ENCODE assay signal across 13 cellular contexts in genomic region chr16:69324013-69324531, GRCh38. TPM values are rescaled to one million over a fixed set of nuclear protein-coding genes. Genes with fewer than 3 reads are reported as not detected.
A peak's percentile ranks its signal among the peaks of the same experiment; 100 is the strongest.
DNase-seq lines count a peak whose midpoint lies in the region; ATAC-seq and TF ChIP-seq lines count a peak whose summit lies in the region.
"Had no signal": no experiment of that assay in that cellular context is flagged by ENCODE, and none has a peak within 500 bp of the region (broad histone marks: within the 10 kb centered on the region; RNA-seq: fewer than 3 reads in every experiment).

No MANE protein-coding gene starts in this region.

- H3K9me3 ChIP-seq in mesodermal cell (ENCODE audit: control insufficient read depth, low read length) (no peaks in the 10 kb centered on the region), upper lobe of right lung (no peaks in the 10 kb centered on the region)

- no peak for DNase-seq in activated naive CD4-positive, alpha-beta T cell treated with anti-CD3 and anti-CD28 coated beads, Interleukin-2, amount 10 ng/mL, durations not matched to agents 7 days and 5 days
- no peak for DNase-seq in activated naive CD4-positive, alpha-beta T cell treated with anti-CD3 and anti-CD28 coated beads for 36 hours
- DNase-seq in cerebellar cortex (ENCODE audit: low spot score): peak; percentile 69
- DNase-seq in upper lobe of right lung: peak; percentile 80
- no peak for DNase-seq in immature natural killer cell
- DNase-seq: activated CD8-positive, alpha-beta memory T cell treated with anti-CD3 and anti-CD28 coated beads, Interleukin-2, amount 50 U/mL, for 4 hours; NCI-H1105 treated with DMSO at 0.1 percent for 48 hours; T-helper 9 cell had no signal

- peak overlapping the region; percentile 16 for H3K27ac ChIP-seq in mesodermal cell (ENCODE audit: low read depth, low read length, severe bottlenecking)
- H3K27ac ChIP-seq in upper lobe of right lung: no peak overlapping the region
- H3K27ac ChIP-seq: HL-60 had no signal

- TF ChIP-seq CTCF in upper lobe of right lung (IDR thresholded peaks at IDR 0.05): no peak

- H3K36me3 ChIP-seq in mesodermal cell (ENCODE audit: control insufficient read depth, insufficient read depth, low read length) (peaks cover 98% of the 10 kb centered on the region), upper lobe of right lung (peaks cover 92% of the 10 kb centered on the region)

- intact Hi-C loops in activated naive CD4-positive, alpha-beta T cell treated with anti-CD3 and anti-CD28 coated beads for 36 hours (cut with micrococcal nuclease): no loop called here
- intact Hi-C loops in upper lobe of right lung (cut with DNase I): no loop called here

- peaks cover 41% of the 10 kb centered on the region for H3K4me1 Mint-ChIP-seq in activated naive CD4-positive, alpha-beta T cell treated with anti-CD3 and anti-CD28 coated beads, Interleukin-2, amount 10 ng/mL, durations not matched to agents 7 days and 5 days
- H3K4me1 Mint-ChIP-seq in activated naive CD4-positive, alpha-beta T cell treated with anti-CD3 and anti-CD28 coated beads for 36 hours (ENCODE audit: low read depth): peaks cover 44% of the 10 kb centered on the region
- H3K4me1 Mint-ChIP-seq in immature natural killer cell: peaks cover 20 to 29% of the 10 kb centered on the region in 2 donors

- H3K4me3 ChIP-seq in mesodermal cell (ENCODE audit: extremely low read depth, insufficient read depth, low read length, poor library complexity, severe bottlenecking): no peak overlapping the region
- H3K4me3 ChIP-seq in upper lobe of right lung: no peak overlapping the region

- H3K36me3 Mint-ChIP-seq in activated naive CD4-positive, alpha-beta T cell treated with anti-CD3 and anti-CD28 coated beads, Interleukin-2, amount 10 ng/mL, durations not matched to agents 7 days and 5 days: peaks cover 57% of the 10 kb centered on the region
- H3K36me3 Mint-ChIP-seq in activated naive CD4-positive, alpha-beta T cell treated with anti-CD3 and anti-CD28 coated beads for 36 hours (ENCODE audit: low read depth): peaks cover 40% of the 10 kb centered on the region
- peaks cover 4 to 22% (median 12%) of the 10 kb centered on the region in 3 donors for H3K36me3 Mint-ChIP-seq in immature natural killer cell

- no peaks in the 10 kb centered on the region for H3K9me3 Mint-ChIP-seq in activated naive CD4-positive, alpha-beta T cell treated with anti-CD3 and anti-CD28 coated beads, Interleukin-2, amount 10 ng/mL, durations not matched to agents 7 days and 5 days
- no peaks in the 10 kb centered on the region for H3K9me3 Mint-ChIP-seq in activated naive CD4-positive, alpha-beta T cell treated with anti-CD3 and anti-CD28 coated beads for 36 hours
- H3K9me3 Mint-ChIP-seq in immature natural killer cell: no peaks in the 10 kb centered on the region

- ATAC-seq in upper lobe of right lung: peak; percentile 82
- ATAC-seq in HG03432 (IDR thresholded peaks at IDR 0.05; ENCODE audit: unreplicated experiment): no peak
- no peak for ATAC-seq in GM21390 (IDR thresholded peaks at IDR 0.05; ENCODE audit: unreplicated experiment)

- H3K27ac Mint-ChIP-seq in activated naive CD4-positive, alpha-beta T cell treated with anti-CD3 and anti-CD28 coated beads, Interleukin-2, amount 10 ng/mL, durations not matched to agents 7 days and 5 days: peak overlapping the region; percentile 37
- no peak overlapping the region for H3K27ac Mint-ChIP-seq in activated naive CD4-positive, alpha-beta T cell treated with anti-CD3 and anti-CD28 coated beads for 36 hours
- H3K27ac Mint-ChIP-seq in immature natural killer cell: peak overlapping the region in 1 of 6 donors; percentile 72

- H3K4me3 Mint-ChIP-seq in activated naive CD4-positive, alpha-beta T cell treated with anti-CD3 and anti-CD28 coated beads, Interleukin-2, amount 10 ng/mL, durations not matched to agents 7 days and 5 days: no peak overlapping the region
- no peak overlapping the region for H3K4me3 Mint-ChIP-seq in activated naive CD4-positive, alpha-beta T cell treated with anti-CD3 and anti-CD28 coated beads for 36 hours
- H3K4me3 Mint-ChIP-seq in immature natural killer cell: no peak overlapping the region

- CTCF ChIA-PET in activated naive CD4-positive, alpha-beta T cell treated with anti-CD3 and anti-CD28 coated beads, Interleukin-2, amount 10 ng/mL, durations not matched to agents 7 days and 5 days (lab: Charles Lee): no interaction called here
- CTCF ChIA-PET in activated naive CD4-positive, alpha-beta T cell treated with anti-CD3 and anti-CD28 coated beads for 36 hours (lab: Charles Lee): interaction anchor here (1.5 kb wide), 1 partner anchor 12 kb away, joined by 6 read pairs; no protein-coding TSS in a partner anchor

- WGBS in mesodermal cell (ENCODE audit: insufficient coverage in 2 of 2), 2 experiments: 93 to 96% methylated on average over 8 of the region's 8 CpGs

- peaks cover 19% of the 10 kb centered on the region for H3K4me1 ChIP-seq in mesodermal cell (ENCODE audit: control insufficient read depth, insufficient read depth, low read length, poor library complexity, severe bottlenecking)
- peaks cover 27% of the 10 kb centered on the region for H3K4me1 ChIP-seq in upper lobe of right lung

- H3K27me3 ChIP-seq in upper lobe of right lung: no peaks in the 10 kb centered on the region

- no peaks in the 10 kb centered on the region for H3K27me3 Mint-ChIP-seq in activated naive CD4-positive, alpha-beta T cell treated with anti-CD3 and anti-CD28 coated beads, Interleukin-2, amount 10 ng/mL, durations not matched to agents 7 days and 5 days
- no peaks in the 10 kb centered on the region for H3K27me3 Mint-ChIP-seq in activated naive CD4-positive, alpha-beta T cell treated with anti-CD3 and anti-CD28 coated beads for 36 hours (ENCODE audit: low read depth)
- H3K27me3 Mint-ChIP-seq in immature natural killer cell (ENCODE audit: low read depth in 3 of 3): peaks cover 0 to 12% (median 5%) of the 10 kb centered on the region in 3 donors

RNA-seq across cellular contexts. Expression of gene PDF, which starts 6.3 kb away (rescaled TPM):
- 10 to 100 TPM; 12.3 to 13.9 TPM for total RNA-seq in activated naive CD4-positive, alpha-beta T cell treated with anti-CD3 and anti-CD28 coated beads for 36 hours
- polyA plus RNA-seq in mesodermal cell (2013, experiment 1 of 2): 4.9 TPM
- polyA plus RNA-seq in mesodermal cell (2013, experiment 2 of 2): 3.5 TPM
- 8.8 TPM for total RNA-seq in upper lobe of right lung
- 1 to 10 TPM; 6.3 to 10.0 (median 6.3) TPM for polyA plus RNA-seq in immature natural killer cell

RNA-seq across cellular contexts. Expression of gene VPS4A, which starts 12.9 kb away (rescaled TPM):
- 10 to 100 TPM; 34.3 to 35.8 TPM for total RNA-seq in activated naive CD4-positive, alpha-beta T cell treated with anti-CD3 and anti-CD28 coated beads for 36 hours
- 32.3 TPM for polyA plus RNA-seq in mesodermal cell (2013, experiment 1 of 2)
- polyA plus RNA-seq in mesodermal cell (2013, experiment 2 of 2): 28.0 TPM
- total RNA-seq in upper lobe of right lung: 28.9 TPM
- 10 to 100 TPM; 26.5 to 52.0 (median 30.9) TPM for polyA plus RNA-seq in immature natural killer cell

RNA-seq across cellular contexts. Expression of gene COG8, which starts 15.3 kb away (rescaled TPM):
- 10 to 100 TPM; 21.0 to 22.6 TPM for total RNA-seq in activated naive CD4-positive, alpha-beta T cell treated with anti-CD3 and anti-CD28 coated beads for 36 hours
- polyA plus RNA-seq in mesodermal cell (2013, experiment 1 of 2): 33.5 TPM
- 27.8 TPM for polyA plus RNA-seq in mesodermal cell (2013, experiment 2 of 2)
- total RNA-seq in upper lobe of right lung: 32.3 TPM
- polyA plus RNA-seq in immature natural killer cell: 10 to 100 TPM; 36.6 to 52.0 (median 44.4) TPM

RNA-seq across cellular contexts. Expression of gene NIP7, which starts 15.5 kb away (rescaled TPM):
- 10 to 100 TPM; 35.3 to 36.8 TPM for total RNA-seq in activated naive CD4-positive, alpha-beta T cell treated with anti-CD3 and anti-CD28 coated beads for 36 hours
- polyA plus RNA-seq in mesodermal cell (2013, experiment 1 of 2): 19.1 TPM
- 22.2 TPM for polyA plus RNA-seq in mesodermal cell (2013, experiment 2 of 2)
- 20.8 TPM for total RNA-seq in upper lobe of right lung
- polyA plus RNA-seq in immature natural killer cell: 10 to 100 TPM; 13.0 to 24.9 (median 23.2) TPM

RNA-seq across cellular contexts. Expression of gene TMED6, which starts 27.5 kb away (rescaled TPM):
- under 1 TPM; 0.86 to 0.88 TPM for total RNA-seq in activated naive CD4-positive, alpha-beta T cell treated with anti-CD3 and anti-CD28 coated beads for 36 hours
- polyA plus RNA-seq in mesodermal cell (2013, experiment 1 of 2): 0.37 TPM
- polyA plus RNA-seq in mesodermal cell (2013, experiment 2 of 2): not detected
- total RNA-seq in upper lobe of right lung: 0.69 TPM
- polyA plus RNA-seq in immature natural killer cell: not detected
- total RNA-seq: kidney epithelial cell had no signal

Comparison
In these comparisons a context has a peak if more than half of its experiments do, and no peak if none do; other contexts are left out.
1. DNase-seq: peak in cerebellar cortex (single experiment) and upper lobe of right lung (single experiment); none in activated naive CD4-positive, alpha-beta T cell treated with anti-CD3 and anti-CD28 coated beads, Interleukin-2, amount 10 ng/mL, durations not matched to agents 7 days and 5 days (single experiment), activated naive CD4-positive, alpha-beta T cell treated with anti-CD3 and anti-CD28 coated beads for 36 hours (single experiment) and immature natural killer cell (0 of 3).